20 cellular contexts compared by ENCODE assay signal in the genomic region with DNA sequence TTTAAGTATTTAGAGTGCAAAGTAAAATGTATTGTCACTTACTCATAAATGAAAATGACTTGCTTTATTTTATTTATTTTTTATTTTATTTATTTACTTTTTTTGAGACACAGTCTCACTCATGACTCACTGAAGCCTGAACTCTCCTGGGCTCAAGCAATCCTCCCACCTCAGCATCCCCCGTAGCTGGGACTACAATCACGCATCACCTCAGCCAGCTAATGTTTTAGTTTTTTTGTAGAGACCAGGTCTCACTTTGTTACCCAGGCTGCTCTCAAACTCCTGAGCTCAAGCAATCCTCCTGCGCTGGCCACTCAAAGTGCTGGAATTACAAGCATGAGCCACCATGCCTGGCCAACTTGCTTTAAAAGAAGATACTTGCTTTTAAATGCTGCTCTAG.
"Had no signal": no experiment of that assay in that cellular context is flagged by ENCODE, and none has a peak within 500 bp of the region (broad histone marks: within the 10 kb centered on the region; RNA-seq: fewer than 3 reads in every experiment).

No MANE protein-coding gene starts in this region.

- H3K27ac ChIP-seq: heart left ventricle, right atrium auricular region, sigmoid colon, skin epidermis, stomach, thoracic aorta had no signal

- H3K9me3 ChIP-seq: heart left ventricle, right atrium auricular region, sigmoid colon, stomach, thoracic aorta had no signal

- ATAC-seq: esophagus mucosa; heart left ventricle; left lobe of liver; natural killer cell; stimulated activated naive B cell treated with anti-CD40 and anti-IgM and Interleukin-4, amounts not matched to agents 10 μg/mL and 1 μg/mL and 100 μg/mL, for 72 hours had no signal

- H3K4me3 ChIP-seq: dorsolateral prefrontal cortex, heart left ventricle, right atrium auricular region, sigmoid colon, skin epidermis, stomach, thoracic aorta had no signal

- H3K36me3 ChIP-seq: heart left ventricle, right atrium auricular region, sigmoid colon, stomach, thoracic aorta had no signal

- H3K4me1 ChIP-seq: right atrium auricular region had no signal

- DNase-seq: cortex of kidney; dorsolateral prefrontal cortex; effector CD8-positive, alpha-beta T cell; heart left ventricle; hippocampal formation; kidney glomerular epithelial cell; natural killer cell; posterior cingulate gyrus; sigmoid colon; stimulated activated CD4-positive, alpha-beta T cell treated with anti-CD3 and anti-CD28 coated beads, Interleukin-2, amount 100 ng/mL, for 24 hours; stimulated activated CD4-positive, alpha-beta T cell treated with anti-CD3 and anti-CD28 coated beads, Interleukin-4, amount 100 ng/mL, for 4 hours; stimulated activated naive B cell treated with anti-CD40 and anti-IgM and Interleukin-4, amounts not matched to agents 10 μg/mL and 1 μg/mL and 100 μg/mL, for 72 hours; stomach; substantia nigra; trophoblast cell had no signal

- H3K27me3 ChIP-seq: dorsolateral prefrontal cortex, heart left ventricle, right atrium auricular region, sigmoid colon, stomach had no signal
